2 cellular contexts compared by ENCODE assay signal in genomic region chr7:55588379-55588699, GRCh38.
TF ChIP-seq lines count a peak whose summit lies in the region.

No MANE protein-coding gene starts in this region.

TF ChIP-seq in IMR-90, 13 proteins besides CTCF, POLR2A, EP300 and RAD21:
- TF ChIP-seq MAZ (IDR thresholded peaks at IDR 0.05; ENCODE audit: borderline replicate concordance, low read depth, low read length) (no peak), MAFK (IDR thresholded peaks at IDR 0.05; ENCODE audit: low read depth, low read length) (no peak), USF2 (IDR thresholded peaks at IDR 0.05; ENCODE audit: low read depth, low read length) (no peak), NFE2L2 (IDR thresholded peaks at IDR 0.05; ENCODE audit: low read depth, low read length) (no peak), CHD1 (IDR thresholded peaks at IDR 0.05; ENCODE audit: low read depth, low read length) (no peak), SMC3 (IDR thresholded peaks at IDR 0.05; ENCODE audit: low read depth, low read length) (no peak), CEBPB (IDR thresholded peaks at IDR 0.05; ENCODE audit: low read depth, low read length) (no peak), FOS (IDR thresholded peaks at IDR 0.05; ENCODE audit: low read depth, low read length) (no peak), BHLHE40 (IDR thresholded peaks at IDR 0.05; ENCODE audit: low read depth, low read length) (no peak)

TF ChIP-seq in H1, 55 proteins besides CTCF, POLR2A, EP300 and RAD21:
- TF ChIP-seq NANOG (IDR thresholded peaks at IDR 0.05; ENCODE audit: insufficient read depth, low read depth, low read length, poor library complexity, severe bottlenecking) = no peak
- TF ChIP-seq MAX (IDR thresholded peaks at IDR 0.05) = no peak
